In genomic region chr13:47661076-47661475, GRCh38 we compare ENCODE assay signal across 16 cellular contexts.
DNase-seq lines count a peak whose midpoint lies in the region; ATAC-seq and TF ChIP-seq lines count a peak whose summit lies in the region.
"Had no signal": no experiment of that assay in that cellular context is flagged by ENCODE, and none has a peak within 500 bp of the region (broad histone marks: within the 10 kb centered on the region; RNA-seq: fewer than 3 reads in every experiment).

No MANE protein-coding gene starts in this region.

- H3K4me3 ChIP-seq in AG09309 (ENCODE audit: control insufficient read depth, low read depth, low read length) (no peak overlapping the region), fibroblast of pulmonary artery (replicated peaks; ENCODE audit: low read depth, low read length) (no peak overlapping the region)
- H3K4me3 ChIP-seq: neural progenitor cell, SK-N-MC had no signal

- TF ChIP-seq CTCF in AG09309 (IDR thresholded peaks at IDR 0.05; ENCODE audit: control insufficient read depth, insufficient read depth, low read depth, low read length, missing control alignments) (no peak), fibroblast of pulmonary artery (IDR thresholded peaks at IDR 0.05; ENCODE audit: low read length, missing control alignments) (no peak)

- DNase-seq in AG09309 (ENCODE audit: low read depth) (peak; percentile 82), HT1080 (ENCODE audit: low read depth) (peak; percentile 91), fibroblast of pulmonary artery (ENCODE audit: low read depth) (peak; percentile 79), cerebellum (ENCODE audit: low spot score) (no peak), NCI-H2029 (lab: John Stamatoyannopoulos, UW) (no peak), T1000 (lab: John Stamatoyannopoulos, UW) (no peak), NCI-H1417 treated with DMSO at 0.1 percent for 48 hours (lab: John Stamatoyannopoulos, UW) (no peak)
- DNase-seq: C1 segment of cervical spinal cord, cortex of kidney, DMS79, kidney, NCI-H1048, retina had no signal

- ATAC-seq in SK-N-SH treated with all-trans-retinoic acid at 6 μM for 48 hours, result peak; percentile 74

TF ChIP-seq in SK-N-SH treated with all-trans-retinoic acid at 6 μM for 48 hours, 23 proteins besides CTCF, POLR2A, EP300 and RAD21:
- no peak for TF ChIP-seq TSHZ2 (CRISPR knock-in tag; IDR thresholded peaks at IDR 0.05)
- TF ChIP-seq CREB5 (CRISPR knock-in tag; IDR thresholded peaks at IDR 0.05; ENCODE audit: low read depth), result no peak
- TF ChIP-seq TOX (CRISPR knock-in tag; IDR thresholded peaks at IDR 0.05; ENCODE audit: borderline replicate concordance), result no peak; the same call in 1 of the 2 replicates

Comparison
In these comparisons a context has a peak if more than half of its experiments do, and no peak if none do; other contexts are left out.
1. DNase-seq: peak in AG09309 (single experiment), HT1080 (single experiment) and fibroblast of pulmonary artery (single experiment); none in cerebellum (single experiment), NCI-H2029 (single experiment), T1000 (single experiment) and NCI-H1417 treated with DMSO at 0.1 percent for 48 hours (single experiment).